Comparison of ENCODE assay signal across 1 cellular context in genomic region chr20:35768731-35769664, GRCh38.
TF ChIP-seq lines count a peak whose summit lies in the region.

No MANE protein-coding gene starts in this region.

TF ChIP-seq in HepG2, 621 proteins besides CTCF, POLR2A, EP300 and RAD21 (continued from another document and continues in another):
- 0 out of 2 replicates have a peak, but pooled peaks have one; percentile 40 for TF ChIP-seq IRF9 (CRISPR knock-in tag; IDR thresholded peaks at IDR 0.05; ENCODE audit: borderline replicate concordance)
- TF ChIP-seq ZNF570 (CRISPR knock-in tag; IDR thresholded peaks at IDR 0.05; ENCODE audit: borderline replicate concordance) = no peak
- peak; percentile 34 for TF ChIP-seq SMC3 (IDR thresholded peaks at IDR 0.05; ENCODE audit: low read length)
- no peak for TF ChIP-seq RBAK (CRISPR knock-in tag; IDR thresholded peaks at IDR 0.05)
- peak; percentile 80 for TF ChIP-seq NFYC (CRISPR knock-in tag; IDR thresholded peaks at IDR 0.05)
- no peak for TF ChIP-seq ZIK1 (CRISPR knock-in tag; IDR thresholded peaks at IDR 0.05; ENCODE audit: borderline replicate concordance, low read depth)
- no peak for TF ChIP-seq REST (IDR thresholded peaks at IDR 0.05; ENCODE audit: borderline replicate concordance in 1 of 2, low read depth in 1 of 2, low read length in 2 of 2)
- no peak for TF ChIP-seq ISL2 (CRISPR knock-in tag; IDR thresholded peaks at IDR 0.05)
- peak; percentile 76 for TF ChIP-seq KDM2A (CRISPR knock-in tag; IDR thresholded peaks at IDR 0.05; ENCODE audit: borderline replicate concordance, low read depth)
- peak; percentile 70 for TF ChIP-seq SAP130 (CRISPR knock-in tag; IDR thresholded peaks at IDR 0.05; ENCODE audit: low read depth)
- TF ChIP-seq PAWR (CRISPR knock-in tag; IDR thresholded peaks at IDR 0.05; ENCODE audit: borderline replicate concordance) = no peak
- no peak for TF ChIP-seq POLR2AphosphoS2 (IDR thresholded peaks at IDR 0.05; ENCODE audit: low read depth, low read length)
- no peak for TF ChIP-seq IRX3 (CRISPR knock-in tag; IDR thresholded peaks at IDR 0.05; ENCODE audit: borderline replicate concordance, low read depth)
- no peak for TF ChIP-seq TCF7L2 (IDR thresholded peaks at IDR 0.05; ENCODE audit: low read depth, low read length)
- no peak for TF ChIP-seq HNRNPUL1 (IDR thresholded peaks at IDR 0.05; ENCODE audit: low read depth, low read length)
- no peak for TF ChIP-seq SNAI1 (CRISPR knock-in tag; IDR thresholded peaks at IDR 0.05; ENCODE audit: borderline replicate concordance)
- TF ChIP-seq ZBTB20 (CRISPR knock-in tag; IDR thresholded peaks at IDR 0.05; ENCODE audit: borderline replicate concordance, low read depth) = no peak
- TF ChIP-seq ELF3 (CRISPR knock-in tag; IDR thresholded peaks at IDR 0.05) = 0 out of 2 replicates have a peak, but pooled peaks have one; percentile 16
- TF ChIP-seq ZBTB1 (CRISPR knock-in tag; IDR thresholded peaks at IDR 0.05; ENCODE audit: borderline replicate concordance) = no peak
- TF ChIP-seq THAP11 (CRISPR knock-in tag; IDR thresholded peaks at IDR 0.05) = peak; percentile 62
- peak; percentile 70 for TF ChIP-seq POLR2G (IDR thresholded peaks at IDR 0.05; ENCODE audit: low read depth, low read length)
- TF ChIP-seq PLSCR1 (CRISPR knock-in tag; IDR thresholded peaks at IDR 0.05; ENCODE audit: borderline replicate concordance) = no peak
- TF ChIP-seq NFRKB (IDR thresholded peaks at IDR 0.05) = no peak
- TF ChIP-seq TBL1XR1 (IDR thresholded peaks at IDR 0.05; ENCODE audit: borderline replicate concordance, low read length, partially characterized antibody) = no peak
- no peak for TF ChIP-seq TBP (CRISPR knock-in tag; IDR thresholded peaks at IDR 0.05)
- TF ChIP-seq DMAP1 (CRISPR knock-in tag; IDR thresholded peaks at IDR 0.05) = peak; percentile 70; the same call in 1 of the 2 replicates
- TF ChIP-seq GMEB2 (CRISPR knock-in tag; IDR thresholded peaks at IDR 0.05; ENCODE audit: low read depth) = no peak
- no peak for TF ChIP-seq ZBTB44 (CRISPR knock-in tag; IDR thresholded peaks at IDR 0.05)
- TF ChIP-seq SAFB2 (CRISPR knock-in tag; IDR thresholded peaks at IDR 0.05; ENCODE audit: borderline replicate concordance, low read depth) = no peak
- peak; percentile 50; the same call in 1 of the 2 replicates for TF ChIP-seq YEATS2 (CRISPR knock-in tag; IDR thresholded peaks at IDR 0.05; ENCODE audit: borderline replicate concordance)
- TF ChIP-seq ZHX1 (CRISPR knock-in tag; IDR thresholded peaks at IDR 0.05; ENCODE audit: low read depth) = no peak
- no peak for TF ChIP-seq MBNL3 (CRISPR knock-in tag; conservative IDR thresholded peaks at IDR 0.05)
- TF ChIP-seq EED (CRISPR knock-in tag; IDR thresholded peaks at IDR 0.05) = no peak
- TF ChIP-seq STAG1 (CRISPR knock-in tag; IDR thresholded peaks at IDR 0.05) = no peak
- TF ChIP-seq IKZF1 (IDR thresholded peaks at IDR 0.05) = no peak
- TF ChIP-seq ZSCAN9 (CRISPR knock-in tag; IDR thresholded peaks at IDR 0.05; ENCODE audit: borderline replicate concordance) = peak; percentile 72
- TF ChIP-seq YEATS4 (CRISPR knock-in tag; IDR thresholded peaks at IDR 0.05; ENCODE audit: borderline replicate concordance) = no peak
- no peak for TF ChIP-seq ATF7 (IDR thresholded peaks at IDR 0.05)
- no peak for TF ChIP-seq ATF7 (CRISPR knock-in tag; IDR thresholded peaks at IDR 0.05)
- TF ChIP-seq ZFYVE20 (CRISPR knock-in tag; IDR thresholded peaks at IDR 0.05; ENCODE audit: borderline replicate concordance, low read depth) = no peak
- no peak for TF ChIP-seq SMAD9 (CRISPR knock-in tag; IDR thresholded peaks at IDR 0.05)
- TF ChIP-seq TCF12 (IDR thresholded peaks at IDR 0.05) = no peak
- no peak for TF ChIP-seq TCF12 (CRISPR knock-in tag; IDR thresholded peaks at IDR 0.05)
- TF ChIP-seq CENPBD1 (CRISPR knock-in tag; IDR thresholded peaks at IDR 0.05; ENCODE audit: borderline replicate concordance, low read depth) = no peak
- no peak for TF ChIP-seq REPIN1 (CRISPR knock-in tag; IDR thresholded peaks at IDR 0.05; ENCODE audit: borderline replicate concordance, low read depth)
- no peak for TF ChIP-seq ATF7-NPFF (CRISPR knock-in tag; IDR thresholded peaks at IDR 0.05; ENCODE audit: low read depth)
- TF ChIP-seq RARG (CRISPR knock-in tag; IDR thresholded peaks at IDR 0.05; ENCODE audit: low read depth) = no peak
- TF ChIP-seq TBX2 (CRISPR knock-in tag; IDR thresholded peaks at IDR 0.05; ENCODE audit: borderline replicate concordance) = no peak; the same call in 1 of the 2 replicates
- no peak for TF ChIP-seq FOSL1 (CRISPR knock-in tag; IDR thresholded peaks at IDR 0.05; ENCODE audit: borderline replicate concordance)
- peak; percentile 79 for TF ChIP-seq FOSL2 (CRISPR knock-in tag; IDR thresholded peaks at IDR 0.05)
- no peak for TF ChIP-seq ZNF816 (CRISPR knock-in tag; IDR thresholded peaks at IDR 0.05; ENCODE audit: borderline replicate concordance)
- peak; percentile 61 for TF ChIP-seq PHF8 (CRISPR knock-in tag; IDR thresholded peaks at IDR 0.05)
- no peak for TF ChIP-seq ZNF710 (CRISPR knock-in tag; IDR thresholded peaks at IDR 0.05; ENCODE audit: borderline replicate concordance)
- TF ChIP-seq ZBTB34 (CRISPR knock-in tag; IDR thresholded peaks at IDR 0.05) = no peak
- TF ChIP-seq ZC3H4 (CRISPR knock-in tag; IDR thresholded peaks at IDR 0.05; ENCODE audit: borderline replicate concordance) = 0 out of 2 replicates have a peak, but pooled peaks have one; percentile 37
- TF ChIP-seq PHF21A (CRISPR knock-in tag; IDR thresholded peaks at IDR 0.05) = peak; percentile 17; the same call in 1 of the 2 replicates
- TF ChIP-seq NFIB (CRISPR knock-in tag; IDR thresholded peaks at IDR 0.05; ENCODE audit: borderline replicate concordance) = no peak
- no peak for TF ChIP-seq CBX2 (IDR thresholded peaks at IDR 0.05; ENCODE audit: low read depth, low read length)
- no peak for TF ChIP-seq CBX2 (CRISPR knock-in tag; IDR thresholded peaks at IDR 0.05; ENCODE audit: low read depth)
- peak; percentile 88 for TF ChIP-seq ZNF644 (CRISPR knock-in tag; IDR thresholded peaks at IDR 0.05; ENCODE audit: low read depth)
- no peak for TF ChIP-seq MTF1 (CRISPR knock-in tag; IDR thresholded peaks at IDR 0.05)
- TF ChIP-seq CENPX (CRISPR knock-in tag; IDR thresholded peaks at IDR 0.05) = no peak
